ENCODE assay signal across 29 cellular contexts in the genomic region with DNA sequence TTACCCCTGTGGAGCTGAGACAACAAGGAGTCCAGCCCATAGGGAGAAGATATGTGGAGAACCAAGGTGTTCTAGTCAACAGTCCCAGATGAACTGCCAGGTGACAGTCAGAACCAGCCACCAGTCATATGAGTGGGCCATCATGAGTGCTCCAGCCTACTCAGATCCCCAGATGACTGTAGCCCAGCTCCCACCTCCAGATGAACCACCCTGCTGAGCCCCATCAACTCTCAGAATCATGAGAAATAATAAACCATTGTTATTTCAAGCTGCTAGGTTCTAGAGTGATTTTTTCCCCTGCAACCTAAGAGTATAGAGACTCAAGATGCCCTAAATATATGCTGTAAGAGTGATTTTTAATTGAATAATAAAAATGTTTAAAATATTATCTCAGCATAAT.
"Had no signal": no experiment of that assay in that cellular context is flagged by ENCODE, and none has a peak within 500 bp of the region (broad histone marks: within the 10 kb centered on the region; RNA-seq: fewer than 3 reads in every experiment).

No MANE protein-coding gene starts in this region.

- H3K4me1 Mint-ChIP-seq: stimulated activated effector memory CD8-positive, alpha-beta T cell treated with anti-CD3 and anti-CD28 coated beads, Interleukin-12 subunit alpha, Interleukin-12 subunit beta, amount 100 ng/mL, for 72 hours; stimulated activated memory B cell treated with anti-CD40 and anti-IgM and Interleukin-4, amounts not matched to agents 10 μg/mL and 1 μg/mL and 100 μg/mL, for 72 hours; stimulated activated naive B cell treated with anti-CD40 and anti-IgM and Interleukin-4, amounts not matched to agents 10 μg/mL and 1 μg/mL and 100 μg/mL, for 72 hours; stimulated activated naive CD8-positive, alpha-beta T cell treated with anti-CD3 and anti-CD28 coated beads, Interleukin-15, amount 100 ng/mL, for 72 hours had no signal

- H3K27ac ChIP-seq: stomach, suprapubic skin, testis, thoracic aorta, thyroid gland, tibial artery, tibial nerve, transverse colon, upper lobe of left lung, upper lobe of right lung, uterus, vagina had no signal

- ATAC-seq: stimulated activated effector memory CD8-positive, alpha-beta T cell treated with anti-CD3 and anti-CD28 coated beads, Interleukin-12 subunit alpha, Interleukin-12 subunit beta, amount 100 ng/mL, for 72 hours; stimulated activated memory B cell treated with anti-CD40 and anti-IgM and Interleukin-4, amounts not matched to agents 10 μg/mL and 1 μg/mL and 100 μg/mL, for 72 hours; stimulated activated naive B cell treated with anti-CD40 and anti-IgM and Interleukin-4, amounts not matched to agents 10 μg/mL and 1 μg/mL and 100 μg/mL, for 72 hours; stimulated activated naive CD8-positive, alpha-beta T cell treated with anti-CD3 and anti-CD28 coated beads, Interleukin-15, amount 100 ng/mL, for 72 hours; stimulated activated naive CD8-positive, alpha-beta T cell treated with anti-CD3 and anti-CD28 coated beads, Interleukin-15, Interleukin-2, amounts not matched to agents 100 U/mL and 50 U/mL, for 24 hours; upper lobe of right lung had no signal

- H3K4me3 ChIP-seq: stomach, suprapubic skin, testis, thoracic aorta, thyroid gland, tibial artery, tibial nerve, transverse colon, upper lobe of left lung, upper lobe of right lung, uterus, vagina had no signal

- DNase-seq: stimulated activated CD4-positive, alpha-beta T cell treated with anti-CD3 and anti-CD28 coated beads, Interleukin-2, amount 100 ng/mL, for 48 hours; stimulated activated CD4-positive, alpha-beta T cell treated with anti-CD3 and anti-CD28 coated beads, Interleukin-4, amount 100 ng/mL, for 1 hour; stimulated activated CD4-positive, alpha-beta T cell treated with anti-CD3 and anti-CD28 coated beads, Interleukin-4, amount 100 ng/mL, for 24 hours; stimulated activated CD4-positive, alpha-beta T cell treated with anti-CD3 and anti-CD28 coated beads, Interleukin-4, amount 100 ng/mL, for 4 hours; stimulated activated CD8-positive, alpha-beta memory T cell treated with anti-CD3 and anti-CD28 coated beads, Interleukin-4, amount 100 ng/mL, for 48 hours; stimulated activated naive B cell treated with anti-CD40 and anti-IgM and Interleukin-4, amounts not matched to agents 10 μg/mL and 1 μg/mL and 100 μg/mL, for 72 hours; stimulated activated naive CD4-positive, alpha-beta T cell; stimulated activated naive CD4-positive, alpha-beta T cell treated with Interleukin-2 at 50 U/mL for 16 hours; stimulated activated naive CD8-positive, alpha-beta T cell treated with anti-CD3 and anti-CD28 coated beads, Interleukin-15, amount 100 ng/mL, for 72 hours; stimulated activated naive CD8-positive, alpha-beta T cell treated with anti-CD3 and anti-CD28 coated beads, Interleukin-15, Interleukin-2, amounts not matched to agents 100 U/mL and 50 U/mL, for 24 hours; stomach; substantia nigra; testis; thyroid gland; tibial artery; transverse colon; trophoblast cell; upper lobe of left lung; upper lobe of right lung; uterus had no signal

- H3K4me1 ChIP-seq: stomach, suprapubic skin, testis, thyroid gland, tibial artery, tibial nerve, transverse colon, upper lobe of left lung, upper lobe of right lung, uterus, vagina had no signal

- H3K9me3 ChIP-seq: suprapubic skin, testis, thyroid gland, tibial nerve, transverse colon, upper lobe of right lung, uterus, vagina had no signal

- H3K27me3 ChIP-seq: stomach, suprapubic skin, testis, thyroid gland, tibial artery, tibial nerve, transverse colon, upper lobe of left lung, upper lobe of right lung, uterus, vagina had no signal

- H3K27ac Mint-ChIP-seq: stimulated activated effector memory CD8-positive, alpha-beta T cell treated with anti-CD3 and anti-CD28 coated beads, Interleukin-12 subunit alpha, Interleukin-12 subunit beta, amount 100 ng/mL, for 72 hours; stimulated activated memory B cell treated with anti-CD40 and anti-IgM and Interleukin-4, amounts not matched to agents 10 μg/mL and 1 μg/mL and 100 μg/mL, for 72 hours; stimulated activated naive B cell treated with anti-CD40 and anti-IgM and Interleukin-4, amounts not matched to agents 10 μg/mL and 1 μg/mL and 100 μg/mL, for 72 hours; stimulated activated naive CD8-positive, alpha-beta T cell treated with anti-CD3 and anti-CD28 coated beads, Interleukin-15, amount 100 ng/mL, for 72 hours; stimulated activated naive CD8-positive, alpha-beta T cell treated with anti-CD3 and anti-CD28 coated beads, Interleukin-15, Interleukin-2, amounts not matched to agents 100 ng/mL and 50 ng/mL, for 24 hours; type B pancreatic cell had no signal

- H3K36me3 ChIP-seq: stomach, suprapubic skin, thoracic aorta, thyroid gland, tibial artery, tibial nerve, transverse colon, upper lobe of left lung, upper lobe of right lung, uterus, vagina had no signal

- H3K36me3 Mint-ChIP-seq: stimulated activated effector memory CD8-positive, alpha-beta T cell treated with anti-CD3 and anti-CD28 coated beads, Interleukin-12 subunit alpha, Interleukin-12 subunit beta, amount 100 ng/mL, for 72 hours; stimulated activated memory B cell treated with anti-CD40 and anti-IgM and Interleukin-4, amounts not matched to agents 10 μg/mL and 1 μg/mL and 100 μg/mL, for 72 hours; stimulated activated naive B cell treated with anti-CD40 and anti-IgM and Interleukin-4, amounts not matched to agents 10 μg/mL and 1 μg/mL and 100 μg/mL, for 72 hours; type B pancreatic cell had no signal

- H3K27me3 Mint-ChIP-seq: stimulated activated memory B cell treated with anti-CD40 and anti-IgM and Interleukin-4, amounts not matched to agents 10 μg/mL and 1 μg/mL and 100 μg/mL, for 72 hours; stimulated activated naive B cell treated with anti-CD40 and anti-IgM and Interleukin-4, amounts not matched to agents 10 μg/mL and 1 μg/mL and 100 μg/mL, for 72 hours; stimulated activated naive CD8-positive, alpha-beta T cell treated with anti-CD3 and anti-CD28 coated beads, Interleukin-15, amount 100 ng/mL, for 72 hours; stimulated activated naive CD8-positive, alpha-beta T cell treated with anti-CD3 and anti-CD28 coated beads, Interleukin-15, Interleukin-2, amounts not matched to agents 100 ng/mL and 50 ng/mL, for 24 hours had no signal

- FAIRE-seq: urothelium cell line had no signal

- H3K4me3 Mint-ChIP-seq: stimulated activated effector memory CD8-positive, alpha-beta T cell treated with anti-CD3 and anti-CD28 coated beads, Interleukin-12 subunit alpha, Interleukin-12 subunit beta, amount 100 ng/mL, for 72 hours; stimulated activated memory B cell treated with anti-CD40 and anti-IgM and Interleukin-4, amounts not matched to agents 10 μg/mL and 1 μg/mL and 100 μg/mL, for 72 hours; stimulated activated naive B cell treated with anti-CD40 and anti-IgM and Interleukin-4, amounts not matched to agents 10 μg/mL and 1 μg/mL and 100 μg/mL, for 72 hours; stimulated activated naive CD8-positive, alpha-beta T cell treated with anti-CD3 and anti-CD28 coated beads, Interleukin-15, amount 100 ng/mL, for 72 hours; stimulated activated naive CD8-positive, alpha-beta T cell treated with anti-CD3 and anti-CD28 coated beads, Interleukin-15, Interleukin-2, amounts not matched to agents 100 ng/mL and 50 ng/mL, for 24 hours; type B pancreatic cell had no signal
